Comparison of ENCODE assay signal across 30 cellular contexts in genomic region chr14:60008042-60008441, GRCh38.
"Had no signal": no experiment of that assay in that cellular context is flagged by ENCODE, and none has a peak within 500 bp of the region (broad histone marks: within the 10 kb centered on the region; RNA-seq: fewer than 3 reads in every experiment).

No MANE protein-coding gene starts in this region.

- H3K27me3 Mint-ChIP-seq: activated naive CD8-positive, alpha-beta T cell treated with anti-CD3 and anti-CD28 coated beads for 36 hours had no signal

- H3K4me3 Mint-ChIP-seq: activated naive CD4-positive, alpha-beta T cell treated with anti-CD3 and anti-CD28 coated beads for 36 hours; activated naive CD8-positive, alpha-beta T cell treated with anti-CD3 and anti-CD28 coated beads for 36 hours; activated T-helper 1 cell treated with anti-CD3 and anti-CD28 coated beads, Interleukin-12 subunit alpha, Interleukin-12 subunit beta, Interleukin-2, Interleukin-4 antibody, amounts not matched to agents 30 ng/mL and 10 ng/mL and 1 ng/mL, durations not matched to agents 14 hours and 24 hours and 36 hours; effector memory CD8-positive, alpha-beta T cell; immature natural killer cell; mesothelial cell of epicardium; naive thymus-derived CD4-positive, alpha-beta T cell; neural crest cell; stimulated activated naive B cell treated with anti-CD40 and anti-IgM and Interleukin-4, amounts not matched to agents 10 μg/mL and 1 μg/mL and 100 μg/mL, for 72 hours had no signal

- H3K4me1 ChIP-seq: ascending aorta, prostate gland, tibial nerve had no signal

- H3K4me1 Mint-ChIP-seq: activated naive CD8-positive, alpha-beta T cell treated with anti-CD3 and anti-CD28 coated beads for 36 hours; immature natural killer cell; mesothelial cell of epicardium; naive thymus-derived CD4-positive, alpha-beta T cell; neural crest cell; stimulated activated naive B cell treated with anti-CD40 and anti-IgM and Interleukin-4, amounts not matched to agents 10 μg/mL and 1 μg/mL and 100 μg/mL, for 72 hours had no signal

- H3K27me3 ChIP-seq: ascending aorta, brain microvascular endothelial cell, pancreas, stomach, tibial nerve had no signal

- H3K4me3 ChIP-seq: ascending aorta, pancreas, prostate gland, stomach, tibial nerve had no signal

- H3K27ac ChIP-seq: ascending aorta, brain microvascular endothelial cell, pancreas, prostate gland, stomach, tibial nerve, VCaP had no signal

- H3K9me3 ChIP-seq: ascending aorta, pancreas, prostate gland had no signal

- ATAC-seq: effector memory CD8-positive, alpha-beta T cell; naive thymus-derived CD4-positive, alpha-beta T cell; pancreas; stimulated activated naive B cell treated with anti-CD40 and anti-IgM and Interleukin-4, amounts not matched to agents 10 μg/mL and 1 μg/mL and 100 μg/mL, for 72 hours had no signal

- DNase-seq: activated CD4-positive, alpha-beta T cell treated with anti-CD3 and anti-CD28 coated beads for 48 hours; activated CD4-positive, alpha-beta T cell treated with anti-CD3 and anti-CD28 coated beads, Interleukin-2, amount 50 U/mL, for 48 hours; activated CD8-positive, alpha-beta memory T cell treated with anti-CD3 and anti-CD28 coated beads for 24 hours; activated CD8-positive, alpha-beta memory T cell treated with anti-CD3 and anti-CD28 coated beads, Interleukin-2, amount 50 U/mL, for 4 hours; activated effector memory CD4-positive, alpha-beta T cell treated with anti-CD3 and anti-CD28 coated beads, Interleukin-2, amount 50 U/mL, for 16 hours; activated naive CD4-positive, alpha-beta T cell treated with anti-CD3 and anti-CD28 coated beads for 36 hours; activated naive CD8-positive, alpha-beta T cell treated with anti-CD3 and anti-CD28 coated beads for 36 hours; activated T-cell treated with anti-CD3 and anti-CD28 coated beads, Interleukin-2, amount 50 U/mL, for 1 hour; brain microvascular endothelial cell; caudate nucleus; cortex of kidney; effector memory CD8-positive, alpha-beta T cell; head of caudate nucleus; hypothalamus; immature natural killer cell; naive thymus-derived CD4-positive, alpha-beta T cell; nucleus accumbens; pancreas; stimulated activated CD4-positive, alpha-beta T cell treated with anti-CD3 and anti-CD28 coated beads, Interleukin-15, amount 100 ng/mL, for 24 hours; stimulated activated CD4-positive, alpha-beta T cell treated with anti-CD3 and anti-CD28 coated beads, Interleukin-2, amount 100 ng/mL, for 24 hours; stimulated activated naive B cell treated with anti-CD40 and anti-IgM and Interleukin-4, amounts not matched to agents 10 μg/mL and 1 μg/mL and 100 μg/mL, for 72 hours; stomach; T-helper 9 cell had no signal

- H3K36me3 ChIP-seq: ascending aorta, brain microvascular endothelial cell, pancreas, prostate gland, stomach, tibial nerve had no signal

- H3K27ac Mint-ChIP-seq: activated naive CD4-positive, alpha-beta T cell treated with anti-CD3 and anti-CD28 coated beads for 36 hours; activated naive CD8-positive, alpha-beta T cell treated with anti-CD3 and anti-CD28 coated beads for 36 hours; activated T-helper 1 cell treated with anti-CD3 and anti-CD28 coated beads, Interleukin-12 subunit alpha, Interleukin-12 subunit beta, Interleukin-2, Interleukin-4 antibody, amounts not matched to agents 30 ng/mL and 10 ng/mL and 1 ng/mL, durations not matched to agents 14 hours and 24 hours and 36 hours; effector memory CD8-positive, alpha-beta T cell; immature natural killer cell; mesothelial cell of epicardium; naive thymus-derived CD4-positive, alpha-beta T cell; stimulated activated naive B cell treated with anti-CD40 and anti-IgM and Interleukin-4, amounts not matched to agents 10 μg/mL and 1 μg/mL and 100 μg/mL, for 72 hours had no signal

- H3K36me3 Mint-ChIP-seq: immature natural killer cell, mesothelial cell of epicardium had no signal
